In the genomic region with DNA sequence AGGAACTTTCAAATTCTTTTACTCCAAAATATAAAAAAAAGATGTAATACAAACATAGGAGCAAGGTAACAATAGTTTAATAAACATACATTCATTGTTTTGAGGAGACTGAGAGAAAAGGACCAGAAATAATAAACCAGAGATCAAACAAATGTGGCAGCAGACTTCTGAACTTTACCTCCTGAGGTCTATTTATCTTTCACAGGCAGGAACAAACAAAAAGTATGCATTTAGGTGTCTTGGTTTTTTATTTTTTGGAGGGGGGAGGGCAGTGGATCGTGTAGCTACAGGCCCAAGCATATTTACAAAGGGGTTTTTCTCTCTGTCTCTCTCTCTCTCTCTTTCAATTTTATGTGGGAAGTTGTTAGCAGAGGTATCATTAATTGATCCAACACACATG, we compare ENCODE assay signal across 1 cellular context.
A peak's percentile ranks its signal among the peaks of the same experiment; 100 is the strongest.
TF ChIP-seq lines count a peak whose summit lies in the region.

No MANE protein-coding gene starts in this region.

TF ChIP-seq in HepG2, 621 proteins besides CTCF, POLR2A, EP300 and RAD21 (continued from another document and continues in another):
- TF ChIP-seq, protein P1, sequence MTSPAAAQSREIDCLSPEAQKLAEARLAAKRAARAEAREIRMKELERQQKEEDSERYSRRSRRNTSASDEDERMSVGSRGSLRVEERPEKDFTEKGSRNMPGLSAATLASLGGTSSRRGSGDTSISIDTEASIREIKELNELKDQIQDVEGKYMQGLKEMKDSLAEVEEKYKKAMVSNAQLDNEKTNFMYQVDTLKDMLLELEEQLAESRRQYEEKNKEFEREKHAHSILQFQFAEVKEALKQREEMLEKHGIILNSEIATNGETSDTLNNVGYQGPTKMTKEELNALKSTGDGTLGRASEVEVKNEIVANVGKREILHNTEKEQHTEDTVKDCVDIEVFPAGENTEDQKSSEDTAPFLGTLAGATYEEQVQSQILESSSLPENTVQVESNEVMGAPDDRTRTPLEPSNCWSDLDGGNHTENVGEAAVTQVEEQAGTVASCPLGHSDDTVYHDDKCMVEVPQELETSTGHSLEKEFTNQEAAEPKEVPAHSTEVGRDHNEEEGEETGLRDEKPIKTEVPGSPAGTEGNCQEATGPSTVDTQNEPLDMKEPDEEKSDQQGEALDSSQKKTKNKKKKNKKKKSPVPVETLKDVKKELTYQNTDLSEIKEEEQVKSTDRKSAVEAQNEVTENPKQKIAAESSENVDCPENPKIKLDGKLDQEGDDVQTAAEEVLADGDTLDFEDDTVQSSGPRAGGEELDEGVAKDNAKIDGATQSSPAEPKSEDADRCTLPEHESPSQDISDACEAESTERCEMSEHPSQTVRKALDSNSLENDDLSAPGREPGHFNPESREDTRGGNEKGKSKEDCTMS (CRISPR knock-in tag; conservative IDR thresholded peaks at IDR 0.05): no peak
- TF ChIP-seq NR2F1 (CRISPR knock-in tag; IDR thresholded peaks at IDR 0.05): peak in 1 of 2 experiments; percentile 42; a peak in 1 of 4 replicates
- TF ChIP-seq ZMYM4 (CRISPR knock-in tag; IDR thresholded peaks at IDR 0.05): no peak
- TF ChIP-seq, protein P2, sequence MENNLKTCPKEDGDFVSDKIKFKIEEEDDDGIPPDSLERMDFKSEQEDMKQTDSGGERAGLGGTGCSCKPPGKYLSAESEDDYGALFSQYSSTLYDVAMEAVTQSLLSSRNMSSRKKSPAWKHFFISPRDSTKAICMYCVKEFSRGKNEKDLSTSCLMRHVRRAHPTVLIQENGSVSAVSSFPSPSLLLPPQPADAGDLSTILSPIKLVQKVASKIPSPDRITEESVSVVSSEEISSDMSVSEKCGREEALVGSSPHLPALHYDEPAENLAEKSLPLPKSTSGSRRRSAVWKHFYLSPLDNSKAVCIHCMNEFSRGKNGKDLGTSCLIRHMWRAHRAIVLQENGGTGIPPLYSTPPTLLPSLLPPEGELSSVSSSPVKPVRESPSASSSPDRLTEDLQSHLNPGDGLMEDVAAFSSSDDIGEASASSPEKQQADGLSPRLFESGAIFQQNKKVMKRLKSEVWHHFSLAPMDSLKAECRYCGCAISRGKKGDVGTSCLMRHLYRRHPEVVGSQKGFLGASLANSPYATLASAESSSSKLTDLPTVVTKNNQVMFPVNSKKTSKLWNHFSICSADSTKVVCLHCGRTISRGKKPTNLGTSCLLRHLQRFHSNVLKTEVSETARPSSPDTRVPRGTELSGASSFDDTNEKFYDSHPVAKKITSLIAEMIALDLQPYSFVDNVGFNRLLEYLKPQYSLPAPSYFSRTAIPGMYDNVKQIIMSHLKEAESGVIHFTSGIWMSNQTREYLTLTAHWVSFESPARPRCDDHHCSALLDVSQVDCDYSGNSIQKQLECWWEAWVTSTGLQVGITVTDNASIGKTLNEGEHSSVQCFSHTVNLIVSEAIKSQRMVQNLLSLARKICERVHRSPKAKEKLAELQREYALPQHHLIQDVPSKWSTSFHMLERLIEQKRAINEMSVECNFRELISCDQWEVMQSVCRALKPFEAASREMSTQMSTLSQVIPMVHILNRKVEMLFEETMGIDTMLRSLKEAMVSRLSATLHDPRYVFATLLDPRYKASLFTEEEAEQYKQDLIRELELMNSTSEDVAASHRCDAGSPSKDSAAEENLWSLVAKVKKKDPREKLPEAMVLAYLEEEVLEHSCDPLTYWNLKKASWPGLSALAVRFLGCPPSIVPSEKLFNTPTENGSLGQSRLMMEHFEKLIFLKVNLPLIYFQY (CRISPR knock-in tag; IDR thresholded peaks at IDR 0.05; ENCODE audit: borderline replicate concordance): no peak
- TF ChIP-seq ZNF766 (CRISPR knock-in tag; IDR thresholded peaks at IDR 0.05; ENCODE audit: borderline replicate concordance): no peak
- no peak for TF ChIP-seq RORA (CRISPR knock-in tag; IDR thresholded peaks at IDR 0.05)
- TF ChIP-seq, protein P3, sequence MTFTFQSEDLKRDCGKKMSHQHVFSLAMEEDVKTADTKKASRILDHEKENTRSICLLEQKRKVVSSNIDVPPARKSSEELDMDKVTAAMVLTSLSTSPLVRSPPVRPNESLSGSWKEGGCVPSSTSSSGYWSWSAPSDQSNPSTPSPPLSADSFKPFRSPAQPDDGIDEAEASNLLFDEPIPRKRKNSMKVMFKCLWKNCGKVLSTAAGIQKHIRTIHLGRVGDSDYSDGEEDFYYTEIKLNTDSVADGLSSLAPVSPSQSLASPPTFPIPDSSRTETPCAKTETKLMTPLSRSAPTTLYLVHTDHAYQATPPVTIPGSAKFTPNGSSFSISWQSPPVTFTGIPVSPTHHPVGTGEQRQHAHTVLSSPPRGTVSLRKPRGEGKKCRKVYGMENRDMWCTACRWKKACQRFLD (CRISPR knock-in tag; IDR thresholded peaks at IDR 0.05; ENCODE audit: borderline replicate concordance): no peak
- TF ChIP-seq NFE2 (CRISPR knock-in tag; IDR thresholded peaks at IDR 0.05): no peak
- no peak for TF ChIP-seq ARID2 (CRISPR knock-in tag; IDR thresholded peaks at IDR 0.05; ENCODE audit: borderline replicate concordance)
- TF ChIP-seq, protein P4, sequence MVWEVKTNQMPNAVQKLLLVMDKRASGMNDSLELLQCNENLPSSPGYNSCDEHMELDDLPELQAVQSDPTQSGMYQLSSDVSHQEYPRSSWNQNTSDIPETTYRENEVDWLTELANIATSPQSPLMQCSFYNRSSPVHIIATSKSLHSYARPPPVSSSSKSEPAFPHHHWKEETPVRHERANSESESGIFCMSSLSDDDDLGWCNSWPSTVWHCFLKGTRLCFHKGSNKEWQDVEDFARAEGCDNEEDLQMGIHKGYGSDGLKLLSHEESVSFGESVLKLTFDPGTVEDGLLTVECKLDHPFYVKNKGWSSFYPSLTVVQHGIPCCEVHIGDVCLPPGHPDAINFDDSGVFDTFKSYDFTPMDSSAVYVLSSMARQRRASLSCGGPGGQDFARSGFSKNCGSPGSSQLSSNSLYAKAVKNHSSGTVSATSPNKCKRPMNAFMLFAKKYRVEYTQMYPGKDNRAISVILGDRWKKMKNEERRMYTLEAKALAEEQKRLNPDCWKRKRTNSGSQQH (CRISPR knock-in tag; IDR thresholded peaks at IDR 0.05; ENCODE audit: low read depth): no peak
- TF ChIP-seq ZNF367 (CRISPR knock-in tag; IDR thresholded peaks at IDR 0.05; ENCODE audit: borderline replicate concordance): no peak
- peak; percentile 53; the same call in 1 of the 2 replicates for TF ChIP-seq BCL6 (CRISPR knock-in tag; IDR thresholded peaks at IDR 0.05)
- no peak for TF ChIP-seq TMF1 (CRISPR knock-in tag; IDR thresholded peaks at IDR 0.05; ENCODE audit: low read depth)
- TF ChIP-seq RFX3 (CRISPR knock-in tag; IDR thresholded peaks at IDR 0.05): no peak
- TF ChIP-seq STAG1 (CRISPR knock-in tag; IDR thresholded peaks at IDR 0.05): no peak
- TF ChIP-seq FOXK1 (CRISPR knock-in tag; IDR thresholded peaks at IDR 0.05; ENCODE audit: borderline replicate concordance, low read depth): no peak
- TF ChIP-seq ZC3H4 (CRISPR knock-in tag; IDR thresholded peaks at IDR 0.05; ENCODE audit: borderline replicate concordance): no peak
- TF ChIP-seq ELF3 (CRISPR knock-in tag; IDR thresholded peaks at IDR 0.05): peak; percentile 75
- TF ChIP-seq RNF2 (conservative IDR thresholded peaks at IDR 0.05; ENCODE audit: low read depth): no peak
- TF ChIP-seq, protein P5, sequence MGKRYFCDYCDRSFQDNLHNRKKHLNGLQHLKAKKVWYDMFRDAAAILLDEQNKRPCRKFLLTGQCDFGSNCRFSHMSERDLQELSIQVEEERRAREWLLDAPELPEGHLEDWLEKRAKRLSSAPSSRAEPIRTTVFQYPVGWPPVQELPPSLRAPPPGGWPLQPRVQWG (CRISPR knock-in tag; IDR thresholded peaks at IDR 0.05; ENCODE audit: borderline replicate concordance, low read depth): no peak
- TF ChIP-seq, protein P6, sequence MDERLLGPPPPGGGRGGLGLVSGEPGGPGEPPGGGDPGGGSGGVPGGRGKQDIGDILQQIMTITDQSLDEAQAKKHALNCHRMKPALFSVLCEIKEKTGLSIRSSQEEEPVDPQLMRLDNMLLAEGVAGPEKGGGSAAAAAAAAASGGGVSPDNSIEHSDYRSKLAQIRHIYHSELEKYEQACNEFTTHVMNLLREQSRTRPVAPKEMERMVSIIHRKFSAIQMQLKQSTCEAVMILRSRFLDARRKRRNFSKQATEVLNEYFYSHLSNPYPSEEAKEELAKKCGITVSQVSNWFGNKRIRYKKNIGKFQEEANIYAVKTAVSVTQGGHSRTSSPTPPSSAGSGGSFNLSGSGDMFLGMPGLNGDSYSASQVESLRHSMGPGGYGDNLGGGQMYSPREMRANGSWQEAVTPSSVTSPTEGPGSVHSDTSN (CRISPR knock-in tag; IDR thresholded peaks at IDR 0.05): no peak
- TF ChIP-seq, protein P7, sequence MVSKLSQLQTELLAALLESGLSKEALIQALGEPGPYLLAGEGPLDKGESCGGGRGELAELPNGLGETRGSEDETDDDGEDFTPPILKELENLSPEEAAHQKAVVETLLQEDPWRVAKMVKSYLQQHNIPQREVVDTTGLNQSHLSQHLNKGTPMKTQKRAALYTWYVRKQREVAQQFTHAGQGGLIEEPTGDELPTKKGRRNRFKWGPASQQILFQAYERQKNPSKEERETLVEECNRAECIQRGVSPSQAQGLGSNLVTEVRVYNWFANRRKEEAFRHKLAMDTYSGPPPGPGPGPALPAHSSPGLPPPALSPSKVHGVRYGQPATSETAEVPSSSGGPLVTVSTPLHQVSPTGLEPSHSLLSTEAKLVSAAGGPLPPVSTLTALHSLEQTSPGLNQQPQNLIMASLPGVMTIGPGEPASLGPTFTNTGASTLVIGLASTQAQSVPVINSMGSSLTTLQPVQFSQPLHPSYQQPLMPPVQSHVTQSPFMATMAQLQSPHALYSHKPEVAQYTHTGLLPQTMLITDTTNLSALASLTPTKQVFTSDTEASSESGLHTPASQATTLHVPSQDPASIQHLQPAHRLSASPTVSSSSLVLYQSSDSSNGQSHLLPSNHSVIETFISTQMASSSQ (IDR thresholded peaks at IDR 0.05; ENCODE audit: low read depth): peak; percentile 24; the same call in 1 of the 2 replicates
- TF ChIP-seq, protein P7 (CRISPR knock-in tag; IDR thresholded peaks at IDR 0.05; ENCODE audit: borderline replicate concordance): no peak
- no peak for TF ChIP-seq ZC3H13 (CRISPR knock-in tag; IDR thresholded peaks at IDR 0.05)
- TF ChIP-seq, protein P8, sequence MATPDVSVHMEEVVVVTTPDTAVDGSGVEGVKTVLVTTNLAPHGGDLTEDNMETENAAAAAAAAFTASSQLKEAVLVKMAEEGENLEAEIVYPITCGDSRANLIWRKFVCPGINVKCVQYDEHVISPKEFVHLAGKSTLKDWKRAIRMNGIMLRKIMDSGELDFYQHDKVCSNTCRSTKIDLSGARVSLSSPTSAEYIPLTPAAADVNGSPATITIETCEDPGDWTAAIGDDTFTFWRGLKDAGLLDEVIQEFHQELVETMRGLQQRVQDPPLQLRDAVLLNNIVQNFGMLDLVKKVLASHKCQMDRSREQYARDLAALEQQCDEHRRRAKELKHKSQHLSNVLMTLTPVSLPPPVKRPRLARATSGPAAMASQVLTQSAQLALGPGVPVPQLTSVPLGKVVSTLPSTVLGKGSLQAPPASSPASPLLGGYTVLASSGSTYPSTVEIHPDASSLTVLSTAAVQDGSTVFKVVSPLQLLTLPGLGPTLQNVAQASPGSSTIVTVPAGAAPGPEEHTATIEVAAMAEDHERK (CRISPR knock-in tag; IDR thresholded peaks at IDR 0.05; ENCODE audit: low read depth): no peak
- TF ChIP-seq RXRB (CRISPR knock-in tag; IDR thresholded peaks at IDR 0.05; ENCODE audit: borderline replicate concordance): peak; percentile 74; the same call in 1 of the 2 replicates
- TF ChIP-seq ZBTB21 (CRISPR knock-in tag; IDR thresholded peaks at IDR 0.05): no peak
- TF ChIP-seq POLR2G (IDR thresholded peaks at IDR 0.05; ENCODE audit: low read depth, low read length): no peak
- TF ChIP-seq, protein P9, sequence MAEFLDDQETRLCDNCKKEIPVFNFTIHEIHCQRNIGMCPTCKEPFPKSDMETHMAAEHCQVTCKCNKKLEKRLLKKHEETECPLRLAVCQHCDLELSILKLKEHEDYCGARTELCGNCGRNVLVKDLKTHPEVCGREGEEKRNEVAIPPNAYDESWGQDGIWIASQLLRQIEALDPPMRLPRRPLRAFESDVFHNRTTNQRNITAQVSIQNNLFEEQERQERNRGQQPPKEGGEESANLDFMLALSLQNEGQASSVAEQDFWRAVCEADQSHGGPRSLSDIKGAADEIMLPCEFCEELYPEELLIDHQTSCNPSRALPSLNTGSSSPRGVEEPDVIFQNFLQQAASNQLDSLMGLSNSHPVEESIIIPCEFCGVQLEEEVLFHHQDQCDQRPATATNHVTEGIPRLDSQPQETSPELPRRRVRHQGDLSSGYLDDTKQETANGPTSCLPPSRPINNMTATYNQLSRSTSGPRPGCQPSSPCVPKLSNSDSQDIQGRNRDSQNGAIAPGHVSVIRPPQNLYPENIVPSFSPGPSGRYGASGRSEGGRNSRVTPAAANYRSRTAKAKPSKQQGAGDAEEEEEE (CRISPR knock-in tag; IDR thresholded peaks at IDR 0.05; ENCODE audit: borderline replicate concordance): no peak
- TF ChIP-seq, protein P10, sequence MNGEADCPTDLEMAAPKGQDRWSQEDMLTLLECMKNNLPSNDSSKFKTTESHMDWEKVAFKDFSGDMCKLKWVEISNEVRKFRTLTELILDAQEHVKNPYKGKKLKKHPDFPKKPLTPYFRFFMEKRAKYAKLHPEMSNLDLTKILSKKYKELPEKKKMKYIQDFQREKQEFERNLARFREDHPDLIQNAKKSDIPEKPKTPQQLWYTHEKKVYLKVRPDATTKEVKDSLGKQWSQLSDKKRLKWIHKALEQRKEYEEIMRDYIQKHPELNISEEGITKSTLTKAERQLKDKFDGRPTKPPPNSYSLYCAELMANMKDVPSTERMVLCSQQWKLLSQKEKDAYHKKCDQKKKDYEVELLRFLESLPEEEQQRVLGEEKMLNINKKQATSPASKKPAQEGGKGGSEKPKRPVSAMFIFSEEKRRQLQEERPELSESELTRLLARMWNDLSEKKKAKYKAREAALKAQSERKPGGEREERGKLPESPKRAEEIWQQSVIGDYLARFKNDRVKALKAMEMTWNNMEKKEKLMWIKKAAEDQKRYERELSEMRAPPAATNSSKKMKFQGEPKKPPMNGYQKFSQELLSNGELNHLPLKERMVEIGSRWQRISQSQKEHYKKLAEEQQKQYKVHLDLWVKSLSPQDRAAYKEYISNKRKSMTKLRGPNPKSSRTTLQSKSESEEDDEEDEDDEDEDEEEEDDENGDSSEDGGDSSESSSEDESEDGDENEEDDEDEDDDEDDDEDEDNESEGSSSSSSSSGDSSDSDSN (CRISPR knock-in tag; IDR thresholded peaks at IDR 0.05): no peak
- TF ChIP-seq, protein P11, sequence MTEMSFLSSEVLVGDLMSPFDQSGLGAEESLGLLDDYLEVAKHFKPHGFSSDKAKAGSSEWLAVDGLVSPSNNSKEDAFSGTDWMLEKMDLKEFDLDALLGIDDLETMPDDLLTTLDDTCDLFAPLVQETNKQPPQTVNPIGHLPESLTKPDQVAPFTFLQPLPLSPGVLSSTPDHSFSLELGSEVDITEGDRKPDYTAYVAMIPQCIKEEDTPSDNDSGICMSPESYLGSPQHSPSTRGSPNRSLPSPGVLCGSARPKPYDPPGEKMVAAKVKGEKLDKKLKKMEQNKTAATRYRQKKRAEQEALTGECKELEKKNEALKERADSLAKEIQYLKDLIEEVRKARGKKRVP (CRISPR knock-in tag; IDR thresholded peaks at IDR 0.05): no peak
- TF ChIP-seq RBFOX2 (IDR thresholded peaks at IDR 0.05; ENCODE audit: low read depth, low read length): peak; percentile 52; the same call in 1 of the 2 replicates
- no peak for TF ChIP-seq FIP1L1 (IDR thresholded peaks at IDR 0.05; ENCODE audit: borderline replicate concordance, insufficient read depth, low read depth, low read length)
